ENCODE assay signal across 7 cellular contexts in genomic region chr19:45187421-45188100, GRCh38. TPM values are rescaled to one million over a fixed set of nuclear protein-coding genes. Genes with fewer than 3 reads are reported as not detected.
DNase-seq lines count a peak whose midpoint lies in the region; ATAC-seq and TF ChIP-seq lines count a peak whose summit lies in the region.
"Had no signal": no experiment of that assay in that cellular context is flagged by ENCODE, and none has a peak within 500 bp of the region (broad histone marks: within the 10 kb centered on the region; RNA-seq: fewer than 3 reads in every experiment).

No MANE protein-coding gene starts in this region.

- WGBS in prostate gland, result 41% methylated on average over 12 of the region's 12 CpGs
- 55 to 57% methylated on average over 12 of the region's 12 CpGs for WGBS in aorta, 2 donors

- peaks cover 4% of the 10 kb centered on the region for H3K27me3 Mint-ChIP-seq in CD4-positive, CD25-positive, alpha-beta regulatory T cell

- no peak overlapping the region for H3K27ac ChIP-seq in CD4-positive, CD25-positive, alpha-beta regulatory T cell (ENCODE audit: insufficient read depth, low read length, poor library complexity, severe bottlenecking)
- H3K27ac ChIP-seq in breast epithelium (no peak overlapping the region), prostate gland (no peak overlapping the region), aorta (ENCODE audit: low read depth in 1 of 2, low read length in 2 of 2) (no peak overlapping the region)

- no peaks in the 10 kb centered on the region for H3K9me3 Mint-ChIP-seq in CD4-positive, CD25-positive, alpha-beta regulatory T cell

- no peak overlapping the region for H3K27ac Mint-ChIP-seq in CD4-positive, CD25-positive, alpha-beta regulatory T cell

- peak; percentile 67 to 80 for ATAC-seq in CD4-positive, CD25-positive, alpha-beta regulatory T cell (ENCODE audit: low read depth in 2 of 2)
- no peak for ATAC-seq in aorta (ENCODE audit: low FRiP score)
- no peak for ATAC-seq in HG03342 (IDR thresholded peaks at IDR 0.05; ENCODE audit: unreplicated experiment)

- intact Hi-C loops in breast epithelium (cut with DNase I; ENCODE audit: low total_unique reads) (no loop called here), prostate gland (cut with DNase I) (no loop called here), aorta (cut with DNase I) (no loop called here)

- peak overlapping the region in 1 of 4 donors; percentile 41 for H3K4me3 Mint-ChIP-seq in CD4-positive, CD25-positive, alpha-beta regulatory T cell

- DNase-seq in CD4-positive, CD25-positive, alpha-beta regulatory T cell, result peak in 2 of 3 donors; percentile 65 to 67
- DNase-seq in LNCaP clone FGC (ENCODE audit: low read depth) (no peak), breast epithelium (ENCODE audit: low spot score in 2 of 2) (no peak), prostate gland (ENCODE audit: low spot score) (no peak), aorta (no peak)

- peaks cover 0 to 17% (median 7%) of the 10 kb centered on the region in 4 donors for H3K4me1 Mint-ChIP-seq in CD4-positive, CD25-positive, alpha-beta regulatory T cell

- H3K36me3 ChIP-seq in CD4-positive, CD25-positive, alpha-beta regulatory T cell (ENCODE audit: control insufficient read depth, insufficient read depth, low read length), result no peaks in the 10 kb centered on the region
- H3K36me3 ChIP-seq in breast epithelium (no peaks in the 10 kb centered on the region), prostate gland (no peaks in the 10 kb centered on the region), aorta (ENCODE audit: control insufficient read depth in 1 of 2, insufficient read depth in 2 of 2, low read length in 1 of 2) (no peaks in the 10 kb centered on the region)

- H3K27me3 ChIP-seq in CD4-positive, CD25-positive, alpha-beta regulatory T cell (ENCODE audit: control insufficient read depth, insufficient read depth, low read length), result no peaks in the 10 kb centered on the region
- H3K27me3 ChIP-seq in breast epithelium (no peaks in the 10 kb centered on the region), prostate gland (replicated peaks; ENCODE audit: insufficient read depth) (no peaks in the 10 kb centered on the region), aorta (ENCODE audit: control insufficient read depth in 1 of 2, insufficient read depth in 2 of 2, low read length in 1 of 2) (no peaks in the 10 kb centered on the region)

- H3K36me3 Mint-ChIP-seq in CD4-positive, CD25-positive, alpha-beta regulatory T cell, result peaks cover 4% of the 10 kb centered on the region

- TF ChIP-seq CTCF in LNCaP clone FGC (IDR thresholded peaks at IDR 0.05; ENCODE audit: control insufficient read depth, extremely low read depth, insufficient read depth), result peak; percentile 29; the same call in 1 of the 2 replicates
- TF ChIP-seq CTCF in breast epithelium (IDR thresholded peaks at IDR 0.05), result peak; percentile 24 to 43 (median 40)
- peak in 3 of 4 experiments; percentile 37 to 49 (median 38) for TF ChIP-seq CTCF in prostate gland (IDR thresholded peaks at IDR 0.05)

- H3K4me1 ChIP-seq in CD4-positive, CD25-positive, alpha-beta regulatory T cell (ENCODE audit: control insufficient read depth, insufficient read depth, low read length, poor library complexity, severe bottlenecking), result peaks cover 5% of the 10 kb centered on the region
- H3K4me1 ChIP-seq in breast epithelium, result no peaks in the 10 kb centered on the region
- H3K4me1 ChIP-seq in prostate gland (replicated peaks), result no peaks in the 10 kb centered on the region
- no peaks in the 10 kb centered on the region for H3K4me1 ChIP-seq in aorta (ENCODE audit: control insufficient read depth in 1 of 2, insufficient read depth in 2 of 2, low read length in 2 of 2)

- H3K4me3 ChIP-seq in CD4-positive, CD25-positive, alpha-beta regulatory T cell (ENCODE audit: low read depth, low read length), result no peak overlapping the region
- H3K4me3 ChIP-seq in LNCaP clone FGC (ENCODE audit: low read depth, low read length), result no peak overlapping the region
- no peak overlapping the region for H3K4me3 ChIP-seq in breast epithelium
- H3K4me3 ChIP-seq in prostate gland, result no peak overlapping the region
- no peak overlapping the region for H3K4me3 ChIP-seq in aorta (ENCODE audit: low read length in 2 of 2)
- H3K4me3 ChIP-seq: lung had no signal

- no peaks in the 10 kb centered on the region for H3K9me3 ChIP-seq in CD4-positive, CD25-positive, alpha-beta regulatory T cell (ENCODE audit: control insufficient read depth in 2 of 2, low read length in 2 of 2)
- no peaks in the 10 kb centered on the region for H3K9me3 ChIP-seq in breast epithelium
- H3K9me3 ChIP-seq in prostate gland, result no peaks in the 10 kb centered on the region
- no peaks in the 10 kb centered on the region for H3K9me3 ChIP-seq in aorta (ENCODE audit: control insufficient read depth, low read length)

- TF ChIP-seq POLR2A in breast epithelium (IDR thresholded peaks at IDR 0.05) (no peak), prostate gland (IDR thresholded peaks at IDR 0.05) (no peak)

RNA-seq across cellular contexts. Expression of gene BLOC1S3, which starts 9.0 kb away (rescaled TPM):
- 22.9 TPM for total RNA-seq in CD4-positive, CD25-positive, alpha-beta regulatory T cell
- polyA plus RNA-seq in CD4-positive, CD25-positive, alpha-beta regulatory T cell, result 10 to 100 TPM; 12.8 to 21.0 (median 17.4) TPM
- total RNA-seq in breast epithelium, result 10 to 100 TPM; 10.2 to 13.0 (median 10.6) TPM
- 10 to 100 TPM; 21.4 to 30.4 TPM for total RNA-seq in prostate gland
- total RNA-seq in aorta, result 10 to 100 TPM in 1 of 2 donors, 1 to 10 TPM in 1; 7.5 to 12.2 TPM
- polyA plus RNA-seq in aorta, result 1 to 10 TPM; 2.9 to 5.3 TPM

RNA-seq across cellular contexts. Expression of gene TRAPPC6A, which starts 9.5 kb away (rescaled TPM):
- total RNA-seq in CD4-positive, CD25-positive, alpha-beta regulatory T cell, result 54.7 TPM
- polyA plus RNA-seq in CD4-positive, CD25-positive, alpha-beta regulatory T cell, result 100 to 1,000 TPM; 161 to 182 (median 171) TPM
- total RNA-seq in breast epithelium, result 10 to 100 TPM; 29.5 to 54.4 (median 34.7) TPM
- 10 to 100 TPM; 57.0 to 80.4 TPM for total RNA-seq in prostate gland
- total RNA-seq in aorta, result 10 to 100 TPM in 1 of 2 donors, 1 to 10 TPM in 1; 9.5 to 13.6 TPM
- 10 to 100 TPM; 16.5 to 17.0 TPM for polyA plus RNA-seq in aorta

RNA-seq across cellular contexts. Expression of gene NKPD1, which starts 26.8 kb away (rescaled TPM):
- total RNA-seq in CD4-positive, CD25-positive, alpha-beta regulatory T cell, result 0.72 TPM
- polyA plus RNA-seq in CD4-positive, CD25-positive, alpha-beta regulatory T cell, result under 1 TPM; 0.05 to 0.28 (median 0.15) TPM
- total RNA-seq in breast epithelium (1 to 10 TPM in 2 of 3 donors, under 1 TPM in 1; 0.16 to 1.3 (median 1.0) TPM), prostate gland (1 to 10 TPM; 3.6 to 4.1 TPM), aorta (not detected)
- under 1 TPM in 1 of 2 donors, not detected in 1; 0.05 TPM for polyA plus RNA-seq in aorta

RNA-seq across cellular contexts. Expression of gene EXOC3L2, which starts 57.6 kb away (rescaled TPM):
- total RNA-seq in CD4-positive, CD25-positive, alpha-beta regulatory T cell, result not detected
- not detected for polyA plus RNA-seq in CD4-positive, CD25-positive, alpha-beta regulatory T cell
- total RNA-seq in breast epithelium (1 to 10 TPM in 1 of 3 donors, under 1 TPM in 2; 0.44 to 2.3 (median 0.64) TPM), prostate gland (10 to 100 TPM in 1 of 2 donors, 1 to 10 TPM in 1; 5.8 to 27.0 TPM), aorta (10 to 100 TPM; 10.8 to 13.9 TPM)
- under 1 TPM; 0.50 to 0.67 TPM for polyA plus RNA-seq in aorta

Comparison
In these comparisons a context has a peak if more than half of its experiments do, and no peak if none do; other contexts are left out.
1. ATAC-seq: peak in CD4-positive, CD25-positive, alpha-beta regulatory T cell (2 of 2); none in aorta (single experiment) and HG03342 (single experiment).
2. DNase-seq: peak in CD4-positive, CD25-positive, alpha-beta regulatory T cell (2 of 3); none in LNCaP clone FGC (single experiment), breast epithelium (0 of 2), prostate gland (single experiment) and aorta (0 of 2).
3. Peak in every context shown above with its lines, with median percentiles within 50 percentile points of each other: CTCF ChIP-seq.